ENCODE assay signal across 8 cellular contexts in the genomic region with DNA sequence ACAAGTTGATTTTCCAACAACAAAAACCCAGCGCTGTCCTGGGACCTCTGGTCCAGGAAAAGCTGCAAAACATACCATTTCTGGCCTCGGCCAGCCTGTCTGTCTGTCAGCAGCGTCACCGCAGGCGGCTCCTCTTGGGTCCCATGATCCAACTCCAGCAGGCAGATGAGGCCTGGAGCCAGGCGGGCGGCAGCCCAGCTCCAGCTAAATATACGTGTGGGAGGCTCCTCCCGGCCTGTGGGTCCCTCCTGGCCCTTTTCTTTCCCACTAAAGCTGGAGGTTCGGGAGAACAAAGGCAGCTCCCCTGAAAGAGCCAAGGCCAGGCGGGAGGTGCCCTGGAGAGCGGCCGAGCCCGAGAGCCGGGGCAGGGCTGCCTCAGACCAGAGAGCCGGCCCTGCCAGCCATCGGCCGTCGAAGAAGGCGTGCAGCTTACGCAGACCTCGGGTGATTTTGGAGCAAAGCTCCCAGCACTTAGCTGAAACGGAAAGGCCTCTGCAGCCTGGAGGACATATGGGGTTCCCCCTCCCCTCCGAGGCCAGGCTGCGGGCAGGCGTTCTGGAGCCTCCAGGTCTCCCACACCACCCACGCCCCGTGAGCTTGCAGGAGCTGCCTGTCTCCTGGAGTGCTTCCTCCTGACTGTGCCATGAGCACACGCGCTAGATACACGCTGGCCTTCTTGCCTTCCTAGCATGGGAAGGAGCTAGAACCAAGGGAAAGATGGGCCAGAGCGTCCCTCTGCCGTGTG. TPM values are rescaled to one million over a fixed set of nuclear protein-coding genes. Genes with fewer than 3 reads are reported as not detected.
DNase-seq lines count a peak whose midpoint lies in the region; ATAC-seq and TF ChIP-seq lines count a peak whose summit lies in the region.

No MANE protein-coding gene starts in this region.

- no peaks in the 10 kb centered on the region for H3K9me3 Mint-ChIP-seq in activated T-helper 2 cell treated with anti-CD3 and anti-CD28 coated beads, Interferon-gamma antibody, Interleukin-2, Interleukin-4, amounts not matched to agents 10 μg/mL and 5 μg/mL and 100 μg/mL, durations not matched to agents 14 hours and 24 hours and 36 hours

- H3K9me3 ChIP-seq in spleen: no peaks in the 10 kb centered on the region

- intact Hi-C loops in spleen (cut with DNase I; ENCODE audit: low total_unique reads): loop anchor here (10.0 kb wide), 1 partner anchor 182 kb away; the partner anchor contains the start of gene KLHDC4
- intact Hi-C loops in activated T-helper 2 cell treated with anti-CD3 and anti-CD28 coated beads, Interferon-gamma antibody, Interleukin-2, Interleukin-4, amounts not matched to agents 10 μg/mL and 5 μg/mL and 100 μg/mL, durations not matched to agents 14 hours and 24 hours and 36 hours (cut with micrococcal nuclease): no loop called here

- peaks cover 0 to 75% (median 7%) of the 10 kb centered on the region in 7 donors for H3K27me3 ChIP-seq in spleen (replicated peaks in 1 of 7)

- peaks cover 14% of the 10 kb centered on the region for H3K27me3 Mint-ChIP-seq in activated T-helper 2 cell treated with anti-CD3 and anti-CD28 coated beads, Interferon-gamma antibody, Interleukin-2, Interleukin-4, amounts not matched to agents 10 μg/mL and 5 μg/mL and 100 μg/mL, durations not matched to agents 14 hours and 24 hours and 36 hours (ENCODE audit: low read depth)

- peak overlapping the region; percentile 57 to 84 (median 78) for H3K27ac ChIP-seq in spleen

- H3K4me1 Mint-ChIP-seq in activated T-helper 2 cell treated with anti-CD3 and anti-CD28 coated beads, Interferon-gamma antibody, Interleukin-2, Interleukin-4, amounts not matched to agents 10 μg/mL and 5 μg/mL and 100 μg/mL, durations not matched to agents 14 hours and 24 hours and 36 hours (ENCODE audit: low read depth): no peaks in the 10 kb centered on the region

- POLR2A ChIA-PET in HEK293T (lab: Yijun Ruan, JAX): interaction anchor here (1.1 to 1.3 kb wide), 3 partner anchors 10 to 187 kb away, joined by 3 read pairs; no protein-coding TSS in a partner anchor

- WGBS in spleen, 5 donors: 49 to 59% (median 59%) methylated on average over 22 to 33 of the region's 33 CpGs

- DNase-seq in HEK293T (ENCODE audit: extremely low spot score): peak; percentile 26
- peak; percentile 82 for DNase-seq in cerebellar cortex (ENCODE audit: low spot score)
- peak; percentile 85 for DNase-seq in kidney glomerular epithelial cell (lab: John Stamatoyannopoulos, UW)
- peak; percentile 68 for DNase-seq in spleen
- no peak for DNase-seq in activated T-helper 2 cell treated with anti-CD3 and anti-CD28 coated beads, Interferon-gamma antibody, Interleukin-2, Interleukin-4, amounts not matched to agents 10 μg/mL and 5 μg/mL and 100 μg/mL, durations not matched to agents 14 hours and 24 hours and 36 hours (ENCODE audit: low spot score)
- DNase-seq in germinal center (ENCODE audit: low spot score): no peak
- no peak for DNase-seq in GM19238 (ENCODE audit: insufficient read length, low spot score)

- H3K27ac Mint-ChIP-seq in activated T-helper 2 cell treated with anti-CD3 and anti-CD28 coated beads, Interferon-gamma antibody, Interleukin-2, Interleukin-4, amounts not matched to agents 10 μg/mL and 5 μg/mL and 100 μg/mL, durations not matched to agents 14 hours and 24 hours and 36 hours: no peak overlapping the region

- CTCF ChIA-PET in HEK293T (lab: Yijun Ruan, JAX): interaction anchor here (0.8 to 2.4 kb wide), 7 partner anchors 9 to 198 kb away, joined by 3 to 22 read pairs (median 4); no protein-coding TSS in a partner anchor

- peaks cover 0 to 24% (median 10%) of the 10 kb centered on the region in 6 donors for H3K4me1 ChIP-seq in spleen

- TF ChIP-seq CTCF in spleen (IDR thresholded peaks at IDR 0.05 in 8 of 11, conservative IDR thresholded peaks at IDR 0.05 in 3 of 11): no peak

- H3K36me3 ChIP-seq in spleen: no peaks in the 10 kb centered on the region

- no peaks in the 10 kb centered on the region for H3K36me3 Mint-ChIP-seq in activated T-helper 2 cell treated with anti-CD3 and anti-CD28 coated beads, Interferon-gamma antibody, Interleukin-2, Interleukin-4, amounts not matched to agents 10 μg/mL and 5 μg/mL and 100 μg/mL, durations not matched to agents 14 hours and 24 hours and 36 hours (ENCODE audit: low read depth)

- H3K4me3 ChIP-seq in spleen: no peak overlapping the region

- no peak overlapping the region for H3K4me3 Mint-ChIP-seq in activated T-helper 2 cell treated with anti-CD3 and anti-CD28 coated beads, Interferon-gamma antibody, Interleukin-2, Interleukin-4, amounts not matched to agents 10 μg/mL and 5 μg/mL and 100 μg/mL, durations not matched to agents 14 hours and 24 hours and 36 hours (ENCODE audit: low read depth)

- no peak for TF ChIP-seq POLR2A in spleen (IDR thresholded peaks at IDR 0.05)

- ATAC-seq in HG02588 (IDR thresholded peaks at IDR 0.05; ENCODE audit: unreplicated experiment): no peak

TF ChIP-seq in HEK293T, 16 proteins besides CTCF, POLR2A, EP300 and RAD21:
- TF ChIP-seq ELF4 (IDR thresholded peaks at IDR 0.05) (no peak), PKNOX1 (IDR thresholded peaks at IDR 0.05) (0 out of 2 replicates have a peak, but pooled peaks have one; percentile 45)

RNA-seq across cellular contexts. Expression of gene JPH3, which starts 19.9 kb away (rescaled TPM):
- not detected for total RNA-seq in spleen
- polyA plus RNA-seq in spleen: under 1 TPM in 1 of 3 donors, not detected in 2; 0.03 TPM
- total RNA-seq in activated T-helper 2 cell treated with anti-CD3 and anti-CD28 coated beads, Interferon-gamma antibody, Interleukin-2, Interleukin-4, amounts not matched to agents 10 μg/mL and 5 μg/mL and 100 μg/mL, durations not matched to agents 14 hours and 24 hours and 36 hours: 0.11 and 0.16 TPM in 2 replicates

Comparison
In these comparisons a context has a peak if more than half of its experiments do, and no peak if none do; other contexts are left out.
1. DNase-seq: peak in HEK293T (single experiment), cerebellar cortex (single experiment), kidney glomerular epithelial cell (single experiment) and spleen (single experiment); none in activated T-helper 2 cell treated with anti-CD3 and anti-CD28 coated beads, Interferon-gamma antibody, Interleukin-2, Interleukin-4, amounts not matched to agents 10 μg/mL and 5 μg/mL and 100 μg/mL, durations not matched to agents 14 hours and 24 hours and 36 hours (single experiment), germinal center (single experiment) and GM19238 (single experiment).